1 cellular context compared by ENCODE assay signal in genomic region chr19:52897149-52897935, GRCh38.
TF ChIP-seq lines count a peak whose summit lies in the region.

Gene ZNF320, minus strand, starts transcription at chr19:52897635. Its CDS starts 7,380 bp downstream, at chr19:52890255.

TF ChIP-seq in K562, 482 proteins besides CTCF, POLR2A, EP300 and RAD21 (continued from another document and continues in another):
- TF ChIP-seq, protein P1, sequence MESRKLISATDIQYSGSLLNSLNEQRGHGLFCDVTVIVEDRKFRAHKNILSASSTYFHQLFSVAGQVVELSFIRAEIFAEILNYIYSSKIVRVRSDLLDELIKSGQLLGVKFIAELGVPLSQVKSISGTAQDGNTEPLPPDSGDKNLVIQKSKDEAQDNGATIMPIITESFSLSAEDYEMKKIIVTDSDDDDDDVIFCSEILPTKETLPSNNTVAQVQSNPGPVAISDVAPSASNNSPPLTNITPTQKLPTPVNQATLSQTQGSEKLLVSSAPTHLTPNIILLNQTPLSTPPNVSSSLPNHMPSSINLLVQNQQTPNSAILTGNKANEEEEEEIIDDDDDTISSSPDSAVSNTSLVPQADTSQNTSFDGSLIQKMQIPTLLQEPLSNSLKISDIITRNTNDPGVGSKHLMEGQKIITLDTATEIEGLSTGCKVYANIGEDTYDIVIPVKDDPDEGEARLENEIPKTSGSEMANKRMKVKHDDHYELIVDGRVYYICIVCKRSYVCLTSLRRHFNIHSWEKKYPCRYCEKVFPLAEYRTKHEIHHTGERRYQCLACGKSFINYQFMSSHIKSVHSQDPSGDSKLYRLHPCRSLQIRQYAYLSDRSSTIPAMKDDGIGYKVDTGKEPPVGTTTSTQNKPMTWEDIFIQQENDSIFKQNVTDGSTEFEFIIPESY (CRISPR knock-in tag; IDR thresholded peaks at IDR 0.05): no peak
- TF ChIP-seq ZFP36 (IDR thresholded peaks at IDR 0.05; ENCODE audit: low read depth, low read length, partially characterized antibody): no peak
- TF ChIP-seq CBX2 (IDR thresholded peaks at IDR 0.05; ENCODE audit: insufficient read depth, low read length, poor library complexity, severe bottlenecking): no peak
- no peak for TF ChIP-seq NR4A1 (CRISPR knock-in tag; IDR thresholded peaks at IDR 0.05)
- no peak for TF ChIP-seq NR4A1 (tag; IDR thresholded peaks at IDR 0.05)
- no peak for TF ChIP-seq POLR2AphosphoS2 (IDR thresholded peaks at IDR 0.05; ENCODE audit: low read length)
- TF ChIP-seq FOXK2 (conservative IDR thresholded peaks at IDR 0.05 in 1 of 2, IDR thresholded peaks at IDR 0.05 in 1 of 2; ENCODE audit: low read depth in 2 of 2): peak; percentile 50 to 61; a peak in 1 of 4 replicates
- no peak for TF ChIP-seq SP2 (IDR thresholded peaks at IDR 0.05; ENCODE audit: extremely low read depth, low read depth, low read length, poor library complexity, severe bottlenecking)
- no peak for TF ChIP-seq ZNF121 (CRISPR knock-in tag; conservative IDR thresholded peaks at IDR 0.05)
- no peak for TF ChIP-seq FOXJ3 (CRISPR knock-in tag; IDR thresholded peaks at IDR 0.05)
- TF ChIP-seq, protein P2, sequence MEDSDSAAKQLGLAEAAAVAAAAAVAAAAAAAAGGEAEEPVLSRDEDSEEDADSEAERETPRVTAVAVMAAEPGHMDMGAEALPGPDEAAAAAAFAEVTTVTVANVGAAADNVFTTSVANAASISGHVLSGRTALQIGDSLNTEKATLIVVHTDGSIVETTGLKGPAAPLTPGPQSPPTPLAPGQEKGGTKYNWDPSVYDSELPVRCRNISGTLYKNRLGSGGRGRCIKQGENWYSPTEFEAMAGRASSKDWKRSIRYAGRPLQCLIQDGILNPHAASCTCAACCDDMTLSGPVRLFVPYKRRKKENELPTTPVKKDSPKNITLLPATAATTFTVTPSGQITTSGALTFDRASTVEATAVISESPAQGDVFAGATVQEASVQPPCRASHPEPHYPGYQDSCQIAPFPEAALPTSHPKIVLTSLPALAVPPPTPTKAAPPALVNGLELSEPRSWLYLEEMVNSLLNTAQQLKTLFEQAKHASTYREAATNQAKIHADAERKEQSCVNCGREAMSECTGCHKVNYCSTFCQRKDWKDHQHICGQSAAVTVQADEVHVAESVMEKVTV (CRISPR knock-in tag; IDR thresholded peaks at IDR 0.05): no peak
- 0 out of 4 replicates have a peak, but pooled peaks of 1 of the 2 experiments have one; percentile 30 for TF ChIP-seq TEAD1 (CRISPR knock-in tag; IDR thresholded peaks at IDR 0.05)
- no peak for TF ChIP-seq ZEB2 (IDR thresholded peaks at IDR 0.05)
- TF ChIP-seq, protein P3, sequence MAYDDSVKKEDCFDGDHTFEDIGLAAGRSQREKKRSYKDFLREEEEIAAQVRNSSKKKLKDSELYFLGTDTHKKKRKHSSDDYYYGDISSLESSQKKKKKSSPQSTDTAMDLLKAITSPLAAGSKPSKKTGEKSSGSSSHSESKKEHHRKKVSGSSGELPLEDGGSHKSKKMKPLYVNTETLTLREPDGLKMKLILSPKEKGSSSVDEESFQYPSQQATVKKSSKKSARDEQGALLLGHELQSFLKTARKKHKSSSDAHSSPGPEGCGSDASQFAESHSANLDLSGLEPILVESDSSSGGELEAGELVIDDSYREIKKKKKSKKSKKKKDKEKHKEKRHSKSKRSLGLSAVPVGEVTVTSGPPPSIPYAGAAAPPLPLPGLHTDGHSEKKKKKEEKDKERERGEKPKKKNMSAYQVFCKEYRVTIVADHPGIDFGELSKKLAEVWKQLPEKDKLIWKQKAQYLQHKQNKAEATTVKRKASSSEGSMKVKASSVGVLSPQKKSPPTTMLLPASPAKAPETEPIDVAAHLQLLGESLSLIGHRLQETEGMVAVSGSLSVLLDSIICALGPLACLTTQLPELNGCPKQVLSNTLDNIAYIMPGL (CRISPR knock-in tag; IDR thresholded peaks at IDR 0.05): no peak
- no peak for TF ChIP-seq ZNF77 (CRISPR knock-in tag; IDR thresholded peaks at IDR 0.05)
- TF ChIP-seq SMAD3 (CRISPR knock-in tag; conservative IDR thresholded peaks at IDR 0.05): no peak
- TF ChIP-seq BRD4 (IDR thresholded peaks at IDR 0.05): no peak
- peak; percentile 69 for TF ChIP-seq ZFX (CRISPR knock-in tag; IDR thresholded peaks at IDR 0.05)
- TF ChIP-seq KDM4B (IDR thresholded peaks at IDR 0.05; ENCODE audit: borderline replicate concordance in 2 of 2, low read depth in 1 of 2): no peak
- no peak for TF ChIP-seq RBM25 (IDR thresholded peaks at IDR 0.05; ENCODE audit: low read depth, low read length, severe bottlenecking)
- TF ChIP-seq SMAD4 (CRISPR knock-in tag; conservative IDR thresholded peaks at IDR 0.05): 0 out of 2 replicates have a peak, but pooled peaks have one; percentile 15
- TF ChIP-seq NFYB (IDR thresholded peaks at IDR 0.05; ENCODE audit: extremely low read depth, insufficient read length): no peak
- TF ChIP-seq ZNF12 (CRISPR knock-in tag; IDR thresholded peaks at IDR 0.05): no peak
- no peak for TF ChIP-seq NEUROD1 (IDR thresholded peaks at IDR 0.05; ENCODE audit: borderline replicate concordance, low read depth, low read length, partially characterized antibody)
- peak; percentile 54; the same call in 1 of the 2 replicates for TF ChIP-seq GTF2F1 (IDR thresholded peaks at IDR 0.05; ENCODE audit: low read depth, low read length)
- TF ChIP-seq, protein P4, sequence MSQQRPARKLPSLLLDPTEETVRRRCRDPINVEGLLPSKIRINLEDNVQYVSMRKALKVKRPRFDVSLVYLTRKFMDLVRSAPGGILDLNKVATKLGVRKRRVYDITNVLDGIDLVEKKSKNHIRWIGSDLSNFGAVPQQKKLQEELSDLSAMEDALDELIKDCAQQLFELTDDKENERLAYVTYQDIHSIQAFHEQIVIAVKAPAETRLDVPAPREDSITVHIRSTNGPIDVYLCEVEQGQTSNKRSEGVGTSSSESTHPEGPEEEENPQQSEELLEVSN (IDR thresholded peaks at IDR 0.05; ENCODE audit: borderline replicate concordance in 1 of 2, extremely low read depth in 1 of 2, insufficient read depth in 1 of 2, insufficient read length in 1 of 2, low read depth in 1 of 2, low read length in 1 of 2, poor library complexity in 1 of 2, severe bottlenecking in 1 of 2): peak; percentile 54 to 66
- no peak for TF ChIP-seq MED1 (CRISPR knock-in tag; IDR thresholded peaks at IDR 0.05; ENCODE audit: borderline replicate concordance)
- TF ChIP-seq EGR1 (conservative IDR thresholded peaks at IDR 0.05): peak; percentile 56
- TF ChIP-seq SMARCA4 (IDR thresholded peaks at IDR 0.05): no peak
- no peak for TF ChIP-seq SNAPC5 (CRISPR knock-in tag; IDR thresholded peaks at IDR 0.05)
- peak; percentile 9; the same call in 1 of the 2 replicates for TF ChIP-seq DMBX1 (CRISPR knock-in tag; IDR thresholded peaks at IDR 0.05; ENCODE audit: borderline replicate concordance)
- no peak for TF ChIP-seq CBX5 (IDR thresholded peaks at IDR 0.05; ENCODE audit: borderline replicate concordance, low read depth)
- TF ChIP-seq, protein P5, sequence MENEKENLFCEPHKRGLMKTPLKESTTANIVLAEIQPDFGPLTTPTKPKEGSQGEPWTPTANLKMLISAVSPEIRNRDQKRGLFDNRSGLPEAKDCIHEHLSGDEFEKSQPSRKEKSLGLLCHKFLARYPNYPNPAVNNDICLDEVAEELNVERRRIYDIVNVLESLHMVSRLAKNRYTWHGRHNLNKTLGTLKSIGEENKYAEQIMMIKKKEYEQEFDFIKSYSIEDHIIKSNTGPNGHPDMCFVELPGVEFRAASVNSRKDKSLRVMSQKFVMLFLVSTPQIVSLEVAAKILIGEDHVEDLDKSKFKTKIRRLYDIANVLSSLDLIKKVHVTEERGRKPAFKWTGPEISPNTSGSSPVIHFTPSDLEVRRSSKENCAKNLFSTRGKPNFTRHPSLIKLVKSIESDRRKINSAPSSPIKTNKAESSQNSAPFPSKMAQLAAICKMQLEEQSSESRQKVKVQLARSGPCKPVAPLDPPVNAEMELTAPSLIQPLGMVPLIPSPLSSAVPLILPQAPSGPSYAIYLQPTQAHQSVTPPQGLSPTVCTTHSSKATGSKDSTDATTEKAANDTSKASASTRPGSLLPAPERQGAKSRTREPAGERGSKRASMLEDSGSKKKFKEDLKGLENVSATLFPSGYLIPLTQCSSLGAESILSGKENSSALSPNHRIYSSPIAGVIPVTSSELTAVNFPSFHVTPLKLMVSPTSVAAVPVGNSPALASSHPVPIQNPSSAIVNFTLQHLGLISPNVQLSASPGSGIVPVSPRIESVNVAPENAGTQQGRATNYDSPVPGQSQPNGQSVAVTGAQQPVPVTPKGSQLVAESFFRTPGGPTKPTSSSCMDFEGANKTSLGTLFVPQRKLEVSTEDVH (IDR thresholded peaks at IDR 0.05; ENCODE audit: low read depth, partially characterized antibody): no peak
- no peak for TF ChIP-seq HOMEZ (CRISPR knock-in tag; IDR thresholded peaks at IDR 0.05)
- TF ChIP-seq, protein P6, sequence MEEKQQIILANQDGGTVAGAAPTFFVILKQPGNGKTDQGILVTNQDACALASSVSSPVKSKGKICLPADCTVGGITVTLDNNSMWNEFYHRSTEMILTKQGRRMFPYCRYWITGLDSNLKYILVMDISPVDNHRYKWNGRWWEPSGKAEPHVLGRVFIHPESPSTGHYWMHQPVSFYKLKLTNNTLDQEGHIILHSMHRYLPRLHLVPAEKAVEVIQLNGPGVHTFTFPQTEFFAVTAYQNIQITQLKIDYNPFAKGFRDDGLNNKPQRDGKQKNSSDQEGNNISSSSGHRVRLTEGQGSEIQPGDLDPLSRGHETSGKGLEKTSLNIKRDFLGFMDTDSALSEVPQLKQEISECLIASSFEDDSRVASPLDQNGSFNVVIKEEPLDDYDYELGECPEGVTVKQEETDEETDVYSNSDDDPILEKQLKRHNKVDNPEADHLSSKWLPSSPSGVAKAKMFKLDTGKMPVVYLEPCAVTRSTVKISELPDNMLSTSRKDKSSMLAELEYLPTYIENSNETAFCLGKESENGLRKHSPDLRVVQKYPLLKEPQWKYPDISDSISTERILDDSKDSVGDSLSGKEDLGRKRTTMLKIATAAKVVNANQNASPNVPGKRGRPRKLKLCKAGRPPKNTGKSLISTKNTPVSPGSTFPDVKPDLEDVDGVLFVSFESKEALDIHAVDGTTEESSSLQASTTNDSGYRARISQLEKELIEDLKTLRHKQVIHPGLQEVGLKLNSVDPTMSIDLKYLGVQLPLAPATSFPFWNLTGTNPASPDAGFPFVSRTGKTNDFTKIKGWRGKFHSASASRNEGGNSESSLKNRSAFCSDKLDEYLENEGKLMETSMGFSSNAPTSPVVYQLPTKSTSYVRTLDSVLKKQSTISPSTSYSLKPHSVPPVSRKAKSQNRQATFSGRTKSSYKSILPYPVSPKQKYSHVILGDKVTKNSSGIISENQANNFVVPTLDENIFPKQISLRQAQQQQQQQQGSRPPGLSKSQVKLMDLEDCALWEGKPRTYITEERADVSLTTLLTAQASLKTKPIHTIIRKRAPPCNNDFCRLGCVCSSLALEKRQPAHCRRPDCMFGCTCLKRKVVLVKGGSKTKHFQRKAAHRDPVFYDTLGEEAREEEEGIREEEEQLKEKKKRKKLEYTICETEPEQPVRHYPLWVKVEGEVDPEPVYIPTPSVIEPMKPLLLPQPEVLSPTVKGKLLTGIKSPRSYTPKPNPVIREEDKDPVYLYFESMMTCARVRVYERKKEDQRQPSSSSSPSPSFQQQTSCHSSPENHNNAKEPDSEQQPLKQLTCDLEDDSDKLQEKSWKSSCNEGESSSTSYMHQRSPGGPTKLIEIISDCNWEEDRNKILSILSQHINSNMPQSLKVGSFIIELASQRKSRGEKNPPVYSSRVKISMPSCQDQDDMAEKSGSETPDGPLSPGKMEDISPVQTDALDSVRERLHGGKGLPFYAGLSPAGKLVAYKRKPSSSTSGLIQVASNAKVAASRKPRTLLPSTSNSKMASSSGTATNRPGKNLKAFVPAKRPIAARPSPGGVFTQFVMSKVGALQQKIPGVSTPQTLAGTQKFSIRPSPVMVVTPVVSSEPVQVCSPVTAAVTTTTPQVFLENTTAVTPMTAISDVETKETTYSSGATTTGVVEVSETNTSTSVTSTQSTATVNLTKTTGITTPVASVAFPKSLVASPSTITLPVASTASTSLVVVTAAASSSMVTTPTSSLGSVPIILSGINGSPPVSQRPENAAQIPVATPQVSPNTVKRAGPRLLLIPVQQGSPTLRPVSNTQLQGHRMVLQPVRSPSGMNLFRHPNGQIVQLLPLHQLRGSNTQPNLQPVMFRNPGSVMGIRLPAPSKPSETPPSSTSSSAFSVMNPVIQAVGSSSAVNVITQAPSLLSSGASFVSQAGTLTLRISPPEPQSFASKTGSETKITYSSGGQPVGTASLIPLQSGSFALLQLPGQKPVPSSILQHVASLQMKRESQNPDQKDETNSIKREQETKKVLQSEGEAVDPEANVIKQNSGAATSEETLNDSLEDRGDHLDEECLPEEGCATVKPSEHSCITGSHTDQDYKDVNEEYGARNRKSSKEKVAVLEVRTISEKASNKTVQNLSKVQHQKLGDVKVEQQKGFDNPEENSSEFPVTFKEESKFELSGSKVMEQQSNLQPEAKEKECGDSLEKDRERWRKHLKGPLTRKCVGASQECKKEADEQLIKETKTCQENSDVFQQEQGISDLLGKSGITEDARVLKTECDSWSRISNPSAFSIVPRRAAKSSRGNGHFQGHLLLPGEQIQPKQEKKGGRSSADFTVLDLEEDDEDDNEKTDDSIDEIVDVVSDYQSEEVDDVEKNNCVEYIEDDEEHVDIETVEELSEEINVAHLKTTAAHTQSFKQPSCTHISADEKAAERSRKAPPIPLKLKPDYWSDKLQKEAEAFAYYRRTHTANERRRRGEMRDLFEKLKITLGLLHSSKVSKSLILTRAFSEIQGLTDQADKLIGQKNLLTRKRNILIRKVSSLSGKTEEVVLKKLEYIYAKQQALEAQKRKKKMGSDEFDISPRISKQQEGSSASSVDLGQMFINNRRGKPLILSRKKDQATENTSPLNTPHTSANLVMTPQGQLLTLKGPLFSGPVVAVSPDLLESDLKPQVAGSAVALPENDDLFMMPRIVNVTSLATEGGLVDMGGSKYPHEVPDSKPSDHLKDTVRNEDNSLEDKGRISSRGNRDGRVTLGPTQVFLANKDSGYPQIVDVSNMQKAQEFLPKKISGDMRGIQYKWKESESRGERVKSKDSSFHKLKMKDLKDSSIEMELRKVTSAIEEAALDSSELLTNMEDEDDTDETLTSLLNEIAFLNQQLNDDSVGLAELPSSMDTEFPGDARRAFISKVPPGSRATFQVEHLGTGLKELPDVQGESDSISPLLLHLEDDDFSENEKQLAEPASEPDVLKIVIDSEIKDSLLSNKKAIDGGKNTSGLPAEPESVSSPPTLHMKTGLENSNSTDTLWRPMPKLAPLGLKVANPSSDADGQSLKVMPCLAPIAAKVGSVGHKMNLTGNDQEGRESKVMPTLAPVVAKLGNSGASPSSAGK (IDR thresholded peaks at IDR 0.05): peak; percentile 85
- TF ChIP-seq MYC (IDR thresholded peaks at IDR 0.05; ENCODE audit: low read depth, low read length): peak; percentile 90
- 0 out of 2 replicates have a peak, but pooled peaks have one; percentile 39 for TF ChIP-seq MYC (CRISPR knock-in tag; IDR thresholded peaks at IDR 0.05; ENCODE audit: borderline replicate concordance, low read depth)
- TF ChIP-seq ZNF232 (CRISPR knock-in tag; IDR thresholded peaks at IDR 0.05): no peak
- no peak for TF ChIP-seq ZNF197 (CRISPR knock-in tag; IDR thresholded peaks at IDR 0.05; ENCODE audit: low read depth)
- no peak for TF ChIP-seq SAFB (IDR thresholded peaks at IDR 0.05; ENCODE audit: borderline replicate concordance, low read depth, low read length)
